24 cellular contexts compared by ENCODE assay signal in genomic region chr5:420632-421286, GRCh38. TPM values are rescaled to one million over a fixed set of nuclear protein-coding genes. Genes with fewer than 3 reads are reported as not detected.
DNase-seq lines count a peak whose midpoint lies in the region; ATAC-seq, FAIRE-seq and TF ChIP-seq lines count a peak whose summit lies in the region.
"Had no signal": no experiment of that assay in that cellular context is flagged by ENCODE, and none has a peak within 500 bp of the region (broad histone marks: within the 10 kb centered on the region; RNA-seq: fewer than 3 reads in every experiment).

No MANE protein-coding gene starts in this region.

- TF ChIP-seq POLR2A in K562 (conservative IDR thresholded peaks at IDR 0.05) = no peak

- H3K79me2 ChIP-seq in K562 (ENCODE audit: control insufficient read depth, insufficient read depth, low read length) = no peaks in the 10 kb centered on the region

- no peak for TF ChIP-seq CTCF in K562 (IDR thresholded peaks at IDR 0.05 in 2 of 3, conservative IDR thresholded peaks at IDR 0.05 in 1 of 3; ENCODE audit: insufficient read depth in 2 of 3, low read depth in 1 of 3, low read length in 3 of 3)
- TF ChIP-seq CTCF in osteocyte (IDR thresholded peaks at IDR 0.05) = no peak

- peak; percentile 50 for ATAC-seq in stimulated activated naive CD8-positive, alpha-beta T cell treated with anti-CD3 and anti-CD28 coated beads, Interleukin-15, amount 100 ng/mL, for 72 hours
- ATAC-seq in stimulated activated naive CD8-positive, alpha-beta T cell treated with anti-CD3 and anti-CD28 coated beads, Interleukin-15, Interleukin-2, amounts not matched to agents 100 U/mL and 50 U/mL, for 24 hours = no peak
- ATAC-seq in K562 (no peak), aorta (ENCODE audit: low FRiP score) (peak; percentile 61)
- ATAC-seq: activated T-cell treated with anti-CD3 and anti-CD28 coated beads, Interleukin-2, amount 50 U/mL, for 4 hours; effector memory CD8-positive, alpha-beta T cell; T-helper 17 cell had no signal

- FAIRE-seq in K562 (lab: Jason Lieb, UNC) = no peak
- FAIRE-seq: H1, RCC 7860 had no signal

- no peak overlapping the region for H3K4me3 Mint-ChIP-seq in stimulated activated naive CD8-positive, alpha-beta T cell treated with anti-CD3 and anti-CD28 coated beads, Interleukin-15, amount 100 ng/mL, for 72 hours
- no peak overlapping the region for H3K4me3 Mint-ChIP-seq in osteocyte (ENCODE audit: unreplicated experiment)
- H3K4me3 Mint-ChIP-seq: activated naive CD4-positive, alpha-beta T cell treated with anti-CD3 and anti-CD28 coated beads for 36 hours; activated T-cell treated with anti-CD3 and anti-CD28 coated beads, Interleukin-2, amount 50 U/mL, for 4 hours; effector memory CD8-positive, alpha-beta T cell; neural progenitor cell; T-helper 17 cell had no signal

- peak overlapping the region in 1 of 2 donors; percentile 42 for H3K27ac Mint-ChIP-seq in stimulated activated naive CD8-positive, alpha-beta T cell treated with anti-CD3 and anti-CD28 coated beads, Interleukin-15, amount 100 ng/mL, for 72 hours
- H3K27ac Mint-ChIP-seq in osteocyte (ENCODE audit: unreplicated experiment) = peak overlapping the region; percentile 93
- H3K27ac Mint-ChIP-seq: activated naive CD4-positive, alpha-beta T cell treated with anti-CD3 and anti-CD28 coated beads for 36 hours; effector memory CD8-positive, alpha-beta T cell; progenitor cell of endocrine pancreas; T-helper 17 cell had no signal

- H3K4me2 ChIP-seq in K562 (ENCODE audit: insufficient read depth, low read length) = no peak overlapping the region
- H3K4me2 ChIP-seq: neural progenitor cell had no signal

- no peak overlapping the region for H3K9ac ChIP-seq in K562 (ENCODE audit: insufficient read depth in 1 of 2, low read depth in 2 of 2, low read length in 2 of 2)
- H3K9ac ChIP-seq: neural progenitor cell had no signal

- peaks cover 59% of the 10 kb centered on the region for H3K4me1 Mint-ChIP-seq in stimulated activated naive CD8-positive, alpha-beta T cell treated with anti-CD3 and anti-CD28 coated beads, Interleukin-15, amount 100 ng/mL, for 72 hours
- H3K4me1 Mint-ChIP-seq in osteocyte (ENCODE audit: unreplicated experiment) = peaks cover 64% of the 10 kb centered on the region
- H3K4me1 Mint-ChIP-seq: T-helper 17 cell had no signal

- no peak overlapping the region for H2AFZ ChIP-seq in K562 (ENCODE audit: low read depth, low read length)
- H2AFZ ChIP-seq: neural progenitor cell had no signal

- H3K36me3 ChIP-seq in K562 (ENCODE audit: control insufficient read depth, insufficient read depth, low read length) (no peaks in the 10 kb centered on the region), aorta (ENCODE audit: control insufficient read depth in 1 of 2, insufficient read depth in 2 of 2, low read length in 1 of 2) (no peaks in the 10 kb centered on the region)
- H3K36me3 ChIP-seq: neural progenitor cell had no signal

- H3K27me3 ChIP-seq in K562 (ENCODE audit: control insufficient read depth in 2 of 2, insufficient read depth in 2 of 2, low read length in 2 of 2) (peaks cover 4 to 45% of the 10 kb centered on the region in 2 experiments; a peak in 4 of 5 replicates), aorta (ENCODE audit: control insufficient read depth in 1 of 2, insufficient read depth in 2 of 2, low read length in 1 of 2) (no peaks in the 10 kb centered on the region)
- H3K27me3 ChIP-seq: neural progenitor cell, SJSA1 had no signal

- WGBS in K562 (ENCODE audit: insufficient coverage, low coverage, missing lambda C conversion rate) = 48% methylated on average over 47 of the region's 52 CpGs
- 91 to 93% methylated on average over 52 of the region's 52 CpGs for WGBS in aorta, 2 donors

- peaks cover 27% of the 10 kb centered on the region for H3K36me3 Mint-ChIP-seq in osteocyte (ENCODE audit: unreplicated experiment)
- H3K36me3 Mint-ChIP-seq: neural progenitor cell had no signal

- H4K20me1 ChIP-seq in K562 (replicated peaks; ENCODE audit: control insufficient read depth, insufficient read depth, low read length) = no peaks in the 10 kb centered on the region

- POLR2A ChIA-PET in K562 (lab: Yijun Ruan, JAX) = no interaction called here

- no peak for TF ChIP-seq RAD21 in K562 (CRISPR knock-in tag; conservative IDR thresholded peaks at IDR 0.05 in 1 of 2, IDR thresholded peaks at IDR 0.05 in 1 of 2)

- no peaks in the 10 kb centered on the region for H3K27me3 Mint-ChIP-seq in stimulated activated naive CD8-positive, alpha-beta T cell treated with anti-CD3 and anti-CD28 coated beads, Interleukin-15, amount 100 ng/mL, for 72 hours
- H3K27me3 Mint-ChIP-seq in osteocyte (ENCODE audit: unreplicated experiment) = no peaks in the 10 kb centered on the region
- H3K27me3 Mint-ChIP-seq: progenitor cell of endocrine pancreas had no signal

- intact Hi-C loops in K562 (cut with micrococcal nuclease) (no loop called here), aorta (cut with DNase I) (no loop called here)

- no peak for DNase-seq in stimulated activated naive CD8-positive, alpha-beta T cell treated with anti-CD3 and anti-CD28 coated beads, Interleukin-15, amount 100 ng/mL, for 72 hours
- DNase-seq in stimulated activated naive CD8-positive, alpha-beta T cell treated with anti-CD3 and anti-CD28 coated beads, Interleukin-15, Interleukin-2, amounts not matched to agents 100 U/mL and 50 U/mL, for 24 hours = no peak
- no peak for DNase-seq in K562 (ENCODE audit: extremely low read depth in 1 of 4, low spot score in 3 of 4)
- DNase-seq in osteocyte (ENCODE audit: extremely low spot score, unreplicated experiment) = no peak
- DNase-seq in aorta = peak; percentile 49 to 74
- DNase-seq in NCI-H2107 (lab: John Stamatoyannopoulos, UW) = no peak
- DNase-seq in mucosa of gallbladder (ENCODE audit: low spot score) = no peak
- DNase-seq in DMS114 treated with DMSO at 0.1 percent for 48 hours (lab: John Stamatoyannopoulos, UW; ENCODE audit: unreplicated experiment) = no peak
- DNase-seq: ACHN; activated naive CD4-positive, alpha-beta T cell treated with anti-CD3 and anti-CD28 coated beads for 36 hours; activated T-cell treated with anti-CD3 and anti-CD28 coated beads, Interleukin-2, amount 50 U/mL, for 4 hours; amniotic stem cell; DMS153; effector memory CD8-positive, alpha-beta T cell; kidney glomerular epithelial cell; NCI-H1105; NCI-H2029; stimulated activated CD4-positive, alpha-beta T cell treated with anti-CD3 and anti-CD28 coated beads, Interleukin-15, amount 100 ng/mL, for 24 hours; T-helper 17 cell had no signal

- H3K4me1 ChIP-seq in K562 (replicated peaks in 1 of 2; ENCODE audit: control insufficient read depth in 2 of 2, insufficient read depth in 2 of 2, low read length in 2 of 2) (peaks cover 4 to 39% of the 10 kb centered on the region in 2 experiments; a peak in 4 of 5 replicates), aorta (ENCODE audit: control insufficient read depth in 1 of 2, insufficient read depth in 2 of 2, low read length in 2 of 2) (no peaks in the 10 kb centered on the region)

- no peak for TF ChIP-seq EP300 in K562 (IDR thresholded peaks at IDR 0.05; ENCODE audit: low read length)

- no peak overlapping the region for H3K4me3 ChIP-seq in K562
- no peak overlapping the region for H3K4me3 ChIP-seq in aorta (ENCODE audit: low read length in 2 of 2)
- H3K4me3 ChIP-seq: neural progenitor cell, SJSA1 had no signal

- CTCF ChIA-PET in K562 (lab: Yijun Ruan, JAX; ENCODE audit: low intra/inter-chr PET ratio) = no interaction called here

- no TSS peak for BruUV-seq in K562 (replicated peaks; lab: Mats Ljungman, UMichigan)

- H3K9me3 Mint-ChIP-seq in stimulated activated naive CD8-positive, alpha-beta T cell treated with anti-CD3 and anti-CD28 coated beads, Interleukin-15, amount 100 ng/mL, for 72 hours = peaks cover 0 to under 1% of the 10 kb centered on the region in 2 donors
- no peaks in the 10 kb centered on the region for H3K9me3 Mint-ChIP-seq in osteocyte (ENCODE audit: unreplicated experiment)
- H3K9me3 Mint-ChIP-seq: activated naive CD4-positive, alpha-beta T cell treated with anti-CD3 and anti-CD28 coated beads for 36 hours; activated T-cell treated with anti-CD3 and anti-CD28 coated beads, Interleukin-2, amount 50 U/mL, for 4 hours; effector memory CD8-positive, alpha-beta T cell; neural progenitor cell had no signal

- in situ Hi-C loops in K562 (cut with MboI) = no loop called here

- H3K27ac ChIP-seq in K562 (ENCODE audit: extremely low read depth, low read depth, low read length) (no peak overlapping the region), aorta (ENCODE audit: low read depth in 1 of 2, low read length in 2 of 2) (no peak overlapping the region)
- H3K27ac ChIP-seq: neural progenitor cell, SJSA1 had no signal

- no peaks in the 10 kb centered on the region for H3K9me3 ChIP-seq in K562 (replicated peaks; ENCODE audit: control insufficient read depth, insufficient read depth, low read depth, low read length)
- no peaks in the 10 kb centered on the region for H3K9me3 ChIP-seq in aorta (ENCODE audit: control insufficient read depth, low read length)
- H3K9me3 ChIP-seq: SJSA1 had no signal

- no peaks in the 10 kb centered on the region for H3K9me1 ChIP-seq in K562 (ENCODE audit: control insufficient read depth, insufficient read depth, low read length)

TF ChIP-seq in K562, 482 proteins besides CTCF, POLR2A, EP300 and RAD21 (continues in another document):
- peak; percentile 88 for TF ChIP-seq EGR1 (conservative IDR thresholded peaks at IDR 0.05)
- TF ChIP-seq NCOA2 (IDR thresholded peaks at IDR 0.05; ENCODE audit: partially characterized antibody in 2 of 2) = no peak

RNA-seq across cellular contexts. Expression of gene EXOC3, which starts 22.2 kb away (rescaled TPM):
- total RNA-seq in K562 (2011; cell fraction: chromatin; rRNA removed; ENCODE audit: low replicate concordance) = 103 and 177 TPM in 2 replicates
- total RNA-seq in K562 (2011; cell fraction: nucleolus; rRNA removed) = 66.8 and 69.0 TPM in 2 replicates
- 75.2 and 79.0 TPM in 2 replicates for total RNA-seq in K562 (2011; cell fraction: nucleoplasm; rRNA removed)
- total RNA-seq in K562 (2014; rRNA removed) (22.4 and 27.5 TPM in 2 replicates), K562 (2014; rRNA removed; fragmentation: Illumina TruSeq; extraction: Trizol) (13.9 and 16.5 TPM in 2 replicates), K562 (2015; rRNA removed; fragmentation: Illumina TruSeq; extraction: Trizol) (22.4 and 22.9 TPM in 2 replicates), K562 (2021) (41.0 and 41.9 TPM in 2 replicates), osteocyte (70.0 and 81.4 TPM in 2 replicates), aorta (10 to 100 TPM; 54.6 to 65.2 TPM), mucosa of gallbladder (71.6 TPM)
- polyA plus RNA-seq in K562 (2011; rRNA removed) (15.5 and 18.8 TPM in 2 replicates), K562 (2014; fragmentation: Illumina TruSeq; extraction: Trizol) (22.9 and 25.8 TPM in 2 replicates), K562 (2014; fragmentation: Nextera tagmentation; extraction: Ambion mirVana) (1 to 10 TPM; 1.4 to 3.7 TPM), K562 (2014; rRNA removed) (25.6 and 26.4 TPM in 2 replicates), aorta (10 to 100 TPM; 31.3 to 88.9 TPM)
- polyA plus RNA-seq in K562 (2011; cell fraction: cytosol; rRNA removed) = 12.0 and 15.7 TPM in 2 replicates
- 37.6 and 54.4 TPM in 2 replicates for polyA plus RNA-seq in K562 (2011; cell fraction: nucleus; rRNA removed)
- 34.5 and 78.0 TPM in 2 replicates for polyA plus RNA-seq in K562 (2012)
- polyA minus RNA-seq in K562 (2011; rRNA and poly(A)+ RNA removed) = 13.4 and 17.1 TPM in 2 replicates
- polyA minus RNA-seq in K562 (2011; cell fraction: cytosol; rRNA and poly(A)+ RNA removed) = 14.6 and 14.7 TPM in 2 replicates
- 18.3 and 25.2 TPM in 2 replicates for polyA minus RNA-seq in K562 (2011; cell fraction: nucleus; rRNA and poly(A)+ RNA removed)

Comparison
In these comparisons a context has a peak if more than half of its experiments do, and no peak if none do; other contexts are left out.
1. ATAC-seq: peak in stimulated activated naive CD8-positive, alpha-beta T cell treated with anti-CD3 and anti-CD28 coated beads, Interleukin-15, amount 100 ng/mL, for 72 hours (single experiment) and aorta (single experiment); none in stimulated activated naive CD8-positive, alpha-beta T cell treated with anti-CD3 and anti-CD28 coated beads, Interleukin-15, Interleukin-2, amounts not matched to agents 100 U/mL and 50 U/mL, for 24 hours (single experiment) and K562 (single experiment).
2. DNase-seq: peak in aorta (2 of 2); none in stimulated activated naive CD8-positive, alpha-beta T cell treated with anti-CD3 and anti-CD28 coated beads, Interleukin-15, amount 100 ng/mL, for 72 hours (0 of 2), stimulated activated naive CD8-positive, alpha-beta T cell treated with anti-CD3 and anti-CD28 coated beads, Interleukin-15, Interleukin-2, amounts not matched to agents 100 U/mL and 50 U/mL, for 24 hours (single experiment), K562 (0 of 4), osteocyte (single experiment), NCI-H2107 (single experiment), mucosa of gallbladder (single experiment) and DMS114 treated with DMSO at 0.1 percent for 48 hours (single experiment).